In the genomic region with DNA sequence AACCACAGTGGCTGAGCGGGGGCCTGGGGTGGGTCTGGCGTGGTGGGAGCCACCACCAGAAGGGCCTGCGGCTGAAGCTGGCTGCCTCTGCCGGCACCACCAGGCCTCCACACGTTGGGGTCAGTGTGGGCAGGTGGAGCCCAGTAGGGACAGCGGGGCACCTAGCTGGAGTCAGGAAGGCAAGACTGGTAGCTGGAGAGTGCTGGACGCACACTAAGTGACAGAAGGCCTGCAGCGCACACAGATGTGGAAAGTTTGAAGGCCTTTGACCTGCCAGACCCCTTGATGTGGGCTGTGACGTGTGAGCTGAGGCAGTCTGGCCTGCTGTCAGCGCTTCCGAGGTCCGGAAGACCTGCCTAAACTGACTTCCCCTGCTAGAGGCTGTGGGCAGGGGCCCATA, we compare ENCODE assay signal across 12 cellular contexts. TPM values are rescaled to one million over a fixed set of nuclear protein-coding genes. Genes with fewer than 3 reads are reported as not detected.
DNase-seq lines count a peak whose midpoint lies in the region; ATAC-seq, FAIRE-seq and TF ChIP-seq lines count a peak whose summit lies in the region.
"Had no signal": no experiment of that assay in that cellular context is flagged by ENCODE, and none has a peak within 500 bp of the region (broad histone marks: within the 10 kb centered on the region; RNA-seq: fewer than 3 reads in every experiment).

No MANE protein-coding gene starts in this region.

- CTCF ChIA-PET in PC-3 (lab: Charles Lee), result no interaction called here

- POLR2A ChIA-PET in PC-3 (lab: Charles Lee; ENCODE audit: unreplicated experiment), result no interaction called here

- H3K27me3 ChIP-seq in PC-3 (ENCODE audit: low read length), result no peaks in the 10 kb centered on the region
- no peaks in the 10 kb centered on the region for H3K27me3 ChIP-seq in colonic mucosa
- no peaks in the 10 kb centered on the region for H3K27me3 ChIP-seq in muscle layer of colon (ENCODE audit: control insufficient read depth in 1 of 2, insufficient read depth in 2 of 2, low read length in 2 of 2)
- H3K27me3 ChIP-seq in thymus (ENCODE audit: control insufficient read depth, insufficient read depth), result no peaks in the 10 kb centered on the region

- H3K27ac ChIP-seq in PC-3 (ENCODE audit: low read length) (peak overlapping the region; percentile 74), colonic mucosa (peak overlapping the region; percentile 77), muscle layer of colon (ENCODE audit: low read depth, low read length) (peak overlapping the region; percentile 69), thymus (ENCODE audit: low read depth) (peak overlapping the region; percentile 97)

- intact Hi-C loops in PC-3 (cut with micrococcal nuclease), result loop anchor here (5.0 kb wide), 1 partner anchor 38 kb away; no protein-coding TSS in a partner anchor
- intact Hi-C loops in colonic mucosa (cut with DNase I), result no loop called here

- H2AFZ ChIP-seq in PC-3 (ENCODE audit: low read length), result peak overlapping the region; percentile 75; the same call in 1 of the 2 replicates

- H3K4me1 ChIP-seq in PC-3 (ENCODE audit: insufficient read depth, low read length), result peaks cover 20% of the 10 kb centered on the region
- peaks cover 16% of the 10 kb centered on the region for H3K4me1 ChIP-seq in colonic mucosa
- H3K4me1 ChIP-seq in muscle layer of colon (ENCODE audit: insufficient read depth, low read length), result peaks cover 32% of the 10 kb centered on the region
- H3K4me1 ChIP-seq in thymus (ENCODE audit: control insufficient read depth, insufficient read depth, low read length), result peaks cover 52% of the 10 kb centered on the region

- BruUV-seq in PC-3 (replicated peaks; lab: Mats Ljungman, UMichigan), result no TSS peak

- ATAC-seq in PC-3 (no peak), GM19452 (IDR thresholded peaks at IDR 0.05; ENCODE audit: unreplicated experiment) (no peak)
- ATAC-seq: K562 had no signal

- FAIRE-seq in RCC 7860 (lab: Jason Lieb, UNC), result no peak
- FAIRE-seq: H1, K562 had no signal

- H3K79me2 ChIP-seq in PC-3 (ENCODE audit: low read length), result peaks cover 7% of the 10 kb centered on the region; the same call in 1 of the 2 replicates

- H3K36me3 ChIP-seq in PC-3 (ENCODE audit: low read depth, low read length), result no peaks in the 10 kb centered on the region
- H3K36me3 ChIP-seq in colonic mucosa, result no peaks in the 10 kb centered on the region
- no peaks in the 10 kb centered on the region for H3K36me3 ChIP-seq in muscle layer of colon (ENCODE audit: insufficient read depth, low read length)
- no peaks in the 10 kb centered on the region for H3K36me3 ChIP-seq in thymus (ENCODE audit: control insufficient read depth, insufficient read depth)

- H3K9me2 ChIP-seq in PC-3 (replicated peaks; ENCODE audit: low read length), result no peaks in the 10 kb centered on the region

- H3K9me3 ChIP-seq in PC-3 (ENCODE audit: low read length) (no peaks in the 10 kb centered on the region), colonic mucosa (no peaks in the 10 kb centered on the region), muscle layer of colon (ENCODE audit: low read length) (no peaks in the 10 kb centered on the region), thymus (ENCODE audit: control insufficient read depth) (no peaks in the 10 kb centered on the region)

- TF ChIP-seq CTCF in PC-3 (conservative IDR thresholded peaks at IDR 0.05; ENCODE audit: low read depth, low read length) (no peak), colonic mucosa (IDR thresholded peaks at IDR 0.05) (no peak)

- peak overlapping the region; percentile 63 for H3K4me2 ChIP-seq in PC-3 (ENCODE audit: low read length)

- no peak overlapping the region; the same call in 1 of the 2 replicates for H3K9ac ChIP-seq in PC-3 (ENCODE audit: low read length)
- peak overlapping the region; percentile 36 to 37 for H3K9ac ChIP-seq in colonic mucosa (ENCODE audit: low read depth in 2 of 2, low read length in 2 of 2)
- H3K9ac ChIP-seq in muscle layer of colon (ENCODE audit: low read length), result no peak overlapping the region

- DNase-seq in PC-3 (no peak), colonic mucosa (no peak), RCC 7860 (ENCODE audit: low spot score) (no peak), nucleus accumbens (lab: John Stamatoyannopoulos, UW) (no peak), COLO829 (ENCODE audit: low spot score) (no peak)
- DNase-seq: activated CD4-positive, alpha-beta T cell treated with anti-CD3 and anti-CD28 coated beads for 1 hour; cerebellar nuclear complex had no signal

- no peak overlapping the region for H3K4me3 ChIP-seq in PC-3 (ENCODE audit: low read length)
- H3K4me3 ChIP-seq in colonic mucosa, result no peak overlapping the region
- no peak overlapping the region for H3K4me3 ChIP-seq in muscle layer of colon (ENCODE audit: low read depth in 1 of 2, low read length in 2 of 2)
- H3K4me3 ChIP-seq in thymus (ENCODE audit: low read length), result no peak overlapping the region
- H3K4me3 ChIP-seq: K562 had no signal

- WGBS in thymus, result 42% methylated on average over 12 of the region's 12 CpGs

- H3F3A ChIP-seq in PC-3 (ENCODE audit: low read length, unreplicated experiment), result no peaks in the 10 kb centered on the region

- H4K20me1 ChIP-seq in PC-3 (ENCODE audit: low read length), result no peaks in the 10 kb centered on the region

RNA-seq across cellular contexts. Expression of a gene that starts 26.3 kb away (rescaled TPM):
- total RNA-seq in PC-3 (2014; rRNA removed), result 4.8 and 6.2 TPM in 2 replicates
- total RNA-seq in colonic mucosa, result 10 to 100 TPM; 18.4 to 23.2 TPM
- 20.6 TPM for polyA plus RNA-seq in thymus

Comparison
In these comparisons a context has a peak if more than half of its experiments do, and no peak if none do; other contexts are left out.
1. H3K9ac ChIP-seq: peak in colonic mucosa (2 of 2); none in PC-3 (single experiment) and muscle layer of colon (single experiment).
2. Peak in every context shown above with its lines, with median percentiles within 50 percentile points of each other: H3K27ac ChIP-seq.